27 cellular contexts compared by ENCODE assay signal in genomic region chr2:145689277-145689676, GRCh38.
"Had no signal": no experiment of that assay in that cellular context is flagged by ENCODE, and none has a peak within 500 bp of the region (broad histone marks: within the 10 kb centered on the region; RNA-seq: fewer than 3 reads in every experiment).

No MANE protein-coding gene starts in this region.

- H3K27ac ChIP-seq: epithelial cell of prostate, esophagus squamous epithelium, gastrocnemius medialis, heart right ventricle, left lung, lower lobe of right lung had no signal

- H3K27me3 ChIP-seq: esophagus squamous epithelium, gastrocnemius medialis, heart right ventricle, left lung had no signal

- H3K9me3 ChIP-seq: esophagus squamous epithelium, gastrocnemius medialis, heart right ventricle, left lung, lower lobe of right lung, mucosa of descending colon had no signal

- H3K9me3 Mint-ChIP-seq: dendritic cell treated with granulocyte-macrophage colony-stimulating factor and Interleukin-4, amounts not matched to agents 40 ng/mL and 50 ng/mL, for 4 days; effector memory CD8-positive, alpha-beta T cell; endodermal cell; naive B cell had no signal

- H3K4me3 Mint-ChIP-seq: dendritic cell treated with granulocyte-macrophage colony-stimulating factor and Interleukin-4, amounts not matched to agents 40 ng/mL and 50 ng/mL, for 4 days; effector memory CD8-positive, alpha-beta T cell; endodermal cell; mesothelial cell of epicardium; naive B cell; naive thymus-derived CD8-positive, alpha-beta T cell had no signal

- H3K27me3 Mint-ChIP-seq: dendritic cell treated with granulocyte-macrophage colony-stimulating factor and Interleukin-4, amounts not matched to agents 40 ng/mL and 50 ng/mL, for 4 days; naive B cell; naive thymus-derived CD8-positive, alpha-beta T cell had no signal

- H3K36me3 ChIP-seq: esophagus squamous epithelium, gastrocnemius medialis, heart right ventricle, left lung, lower lobe of right lung had no signal

- H3K4me3 ChIP-seq: esophagus squamous epithelium, gastrocnemius medialis, heart right ventricle, left lung, lower lobe of right lung, mucosa of descending colon had no signal

- ATAC-seq: effector memory CD8-positive, alpha-beta T cell; esophagus mucosa; gastrocnemius medialis; heart right ventricle; left cardiac atrium; left lung; left ventricle myocardium superior; lower lobe of right lung; mucosa of descending colon; naive thymus-derived CD8-positive, alpha-beta T cell had no signal

- DNase-seq: cortex of kidney; effector CD8-positive, alpha-beta T cell; effector memory CD8-positive, alpha-beta T cell; endodermal cell; erythroblast; esophagus squamous epithelium; foreskin fibroblast; foreskin melanocyte; gastrocnemius medialis; glutamatergic neuron; head of caudate nucleus; heart right ventricle; hippocampal formation; left cardiac atrium; left lung; left ventricle myocardium superior; lower lobe of right lung; mesenchymal stem cell; mucosa of descending colon; naive B cell; naive thymus-derived CD8-positive, alpha-beta T cell had no signal

- H3K36me3 Mint-ChIP-seq: mesothelial cell of epicardium; naive B cell; naive thymus-derived CD8-positive, alpha-beta T cell had no signal

- H3K27ac Mint-ChIP-seq: dendritic cell treated with granulocyte-macrophage colony-stimulating factor and Interleukin-4, amounts not matched to agents 40 ng/mL and 50 ng/mL, for 4 days; effector memory CD8-positive, alpha-beta T cell; endodermal cell; mesothelial cell of epicardium; naive B cell; naive thymus-derived CD8-positive, alpha-beta T cell had no signal

- FAIRE-seq: islet of Langerhans, keratinocyte had no signal

- H3K4me1 ChIP-seq: gastrocnemius medialis had no signal
